In genomic region chr1:218829143-218829542, GRCh38 we compare ENCODE assay signal across 1 cellular context.
TF ChIP-seq lines count a peak whose summit lies in the region.

No MANE protein-coding gene starts in this region.

TF ChIP-seq in GM23338, 12 proteins besides CTCF, POLR2A, EP300 and RAD21 (continued from another document):
- TF ChIP-seq, protein P1, sequence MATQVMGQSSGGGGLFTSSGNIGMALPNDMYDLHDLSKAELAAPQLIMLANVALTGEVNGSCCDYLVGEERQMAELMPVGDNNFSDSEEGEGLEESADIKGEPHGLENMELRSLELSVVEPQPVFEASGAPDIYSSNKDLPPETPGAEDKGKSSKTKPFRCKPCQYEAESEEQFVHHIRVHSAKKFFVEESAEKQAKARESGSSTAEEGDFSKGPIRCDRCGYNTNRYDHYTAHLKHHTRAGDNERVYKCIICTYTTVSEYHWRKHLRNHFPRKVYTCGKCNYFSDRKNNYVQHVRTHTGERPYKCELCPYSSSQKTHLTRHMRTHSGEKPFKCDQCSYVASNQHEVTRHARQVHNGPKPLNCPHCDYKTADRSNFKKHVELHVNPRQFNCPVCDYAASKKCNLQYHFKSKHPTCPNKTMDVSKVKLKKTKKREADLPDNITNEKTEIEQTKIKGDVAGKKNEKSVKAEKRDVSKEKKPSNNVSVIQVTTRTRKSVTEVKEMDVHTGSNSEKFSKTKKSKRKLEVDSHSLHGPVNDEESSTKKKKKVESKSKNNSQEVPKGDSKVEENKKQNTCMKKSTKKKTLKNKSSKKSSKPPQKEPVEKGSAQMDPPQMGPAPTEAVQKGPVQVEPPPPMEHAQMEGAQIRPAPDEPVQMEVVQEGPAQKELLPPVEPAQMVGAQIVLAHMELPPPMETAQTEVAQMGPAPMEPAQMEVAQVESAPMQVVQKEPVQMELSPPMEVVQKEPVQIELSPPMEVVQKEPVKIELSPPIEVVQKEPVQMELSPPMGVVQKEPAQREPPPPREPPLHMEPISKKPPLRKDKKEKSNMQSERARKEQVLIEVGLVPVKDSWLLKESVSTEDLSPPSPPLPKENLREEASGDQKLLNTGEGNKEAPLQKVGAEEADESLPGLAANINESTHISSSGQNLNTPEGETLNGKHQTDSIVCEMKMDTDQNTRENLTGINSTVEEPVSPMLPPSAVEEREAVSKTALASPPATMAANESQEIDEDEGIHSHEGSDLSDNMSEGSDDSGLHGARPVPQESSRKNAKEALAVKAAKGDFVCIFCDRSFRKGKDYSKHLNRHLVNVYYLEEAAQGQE (IDR thresholded peaks at IDR 0.05; ENCODE audit: unreplicated experiment), result no peak
- TF ChIP-seq NANOG (IDR thresholded peaks at IDR 0.05; ENCODE audit: borderline replicate concordance) (no peak), ZNF462 (CRISPR knock-in tag; IDR thresholded peaks at IDR 0.05) (no peak)
TF ChIP-seq in GM23338: peak in this region for 0.
